Comparison of ENCODE assay signal across 13 cellular contexts in genomic region chr20:50559856-50560623, GRCh38. TPM values are rescaled to one million over a fixed set of nuclear protein-coding genes. Genes with fewer than 3 reads are reported as not detected.
A peak's percentile ranks its signal among the peaks of the same experiment; 100 is the strongest.
DNase-seq lines count a peak whose midpoint lies in the region; ATAC-seq, FAIRE-seq and TF ChIP-seq lines count a peak whose summit lies in the region.
"Had no signal": no experiment of that assay in that cellular context is flagged by ENCODE, and none has a peak within 500 bp of the region (broad histone marks: within the 10 kb centered on the region; RNA-seq: fewer than 3 reads in every experiment).

No MANE protein-coding gene starts in this region.

- no peaks in the 10 kb centered on the region for H4K20me1 ChIP-seq in endothelial cell of umbilical vein (replicated peaks; ENCODE audit: control insufficient read depth, extremely low read depth, insufficient read depth, low read length)

- WGBS in adrenal gland, 4 donors: 78 to 87% (median 86%) methylated on average over 8 of the region's 8 CpGs
- WGBS in prostate gland: 77% methylated on average over 8 of the region's 8 CpGs

- H3K4me1 ChIP-seq in endothelial cell of umbilical vein (ENCODE audit: control insufficient read depth, extremely low read depth, insufficient read depth, low read length): peaks cover 47% of the 10 kb centered on the region
- peaks cover 10 to 40% of the 10 kb centered on the region in 2 donors for H3K4me1 ChIP-seq in adrenal gland (replicated peaks in 1 of 2)
- H3K4me1 ChIP-seq in prostate gland (replicated peaks): no peaks in the 10 kb centered on the region

- dilution Hi-C loops in endothelial cell of umbilical vein (cut with MboI; ENCODE audit: extremely low pct_ligation_motif_present, low sequenced_read_pairs): no loop called here

- H3K4me3 ChIP-seq in endothelial cell of umbilical vein (replicated peaks in 1 of 3; ENCODE audit: insufficient read depth in 1 of 3, low read depth in 1 of 3, low read length in 3 of 3) (no peak overlapping the region), adrenal gland (no peak overlapping the region), prostate gland (no peak overlapping the region)
- H3K4me3 ChIP-seq: pancreas, upper lobe of left lung had no signal

- no peak for FAIRE-seq in endothelial cell of umbilical vein (lab: Jason Lieb, UNC)
- FAIRE-seq: pancreas had no signal

- no peak for DNase-seq in activated naive CD4-positive, alpha-beta T cell treated with anti-CD3 and anti-CD28 coated beads for 36 hours
- no peak for DNase-seq in activated naive CD4-positive, alpha-beta T cell treated with anti-CD3 and anti-CD28 coated beads, Interleukin-2, amount 10 ng/mL, durations not matched to agents 7 days and 5 days
- DNase-seq in T-cell (no peak), endothelial cell of umbilical vein (ENCODE audit: low read depth, low spot score) (no peak), foreskin melanocyte (no peak), adrenal gland (no peak), prostate gland (ENCODE audit: low spot score) (no peak)
- DNase-seq in stimulated activated effector memory CD8-positive, alpha-beta T cell treated with anti-CD3 and anti-CD28 coated beads, Interleukin-12 subunit alpha, Interleukin-12 subunit beta, amount 100 ng/mL, for 72 hours (ENCODE audit: low spot score in 2 of 2): peak in 1 of 2 donors; percentile 48
- DNase-seq: activated CD4-positive, alpha-beta T cell treated with anti-CD3 and anti-CD28 coated beads, Interleukin-2, amount 50 U/mL, for 1 hour; DMS 273 treated with DMSO at 0.1 percent for 48 hours; pancreas; upper lobe of left lung had no signal

- TF ChIP-seq POLR2A in endothelial cell of umbilical vein (IDR thresholded peaks at IDR 0.05; ENCODE audit: low read depth, low read length) (no peak), adrenal gland (IDR thresholded peaks at IDR 0.05) (no peak), prostate gland (IDR thresholded peaks at IDR 0.05) (no peak)

- BruUV-seq in endothelial cell of umbilical vein (replicated peaks; lab: Mats Ljungman, UMichigan): no TSS peak

- H3K27me3 Mint-ChIP-seq in activated naive CD4-positive, alpha-beta T cell treated with anti-CD3 and anti-CD28 coated beads for 36 hours (ENCODE audit: low read depth): no peaks in the 10 kb centered on the region
- H3K27me3 Mint-ChIP-seq in activated naive CD4-positive, alpha-beta T cell treated with anti-CD3 and anti-CD28 coated beads, Interleukin-2, amount 10 ng/mL, durations not matched to agents 7 days and 5 days: no peaks in the 10 kb centered on the region
- H3K27me3 Mint-ChIP-seq in T-cell: no peaks in the 10 kb centered on the region

- no peaks in the 10 kb centered on the region for H3K9me3 Mint-ChIP-seq in activated naive CD4-positive, alpha-beta T cell treated with anti-CD3 and anti-CD28 coated beads for 36 hours
- H3K9me3 Mint-ChIP-seq in activated naive CD4-positive, alpha-beta T cell treated with anti-CD3 and anti-CD28 coated beads, Interleukin-2, amount 10 ng/mL, durations not matched to agents 7 days and 5 days: no peaks in the 10 kb centered on the region
- H3K9me3 Mint-ChIP-seq in T-cell: no peaks in the 10 kb centered on the region
- H3K9me3 Mint-ChIP-seq in stimulated activated effector memory CD8-positive, alpha-beta T cell treated with anti-CD3 and anti-CD28 coated beads, Interleukin-12 subunit alpha, Interleukin-12 subunit beta, amount 100 ng/mL, for 72 hours: no peaks in the 10 kb centered on the region
- H3K9me3 Mint-ChIP-seq: T-helper 1 cell treated with Interleukin-12 subunit alpha and Interleukin-12 subunit beta and Interleukin-4 antibody, amounts not matched to agents 30 μg/mL and 1 μg/mL, for 36 hours had no signal

- no peak overlapping the region for H2AFZ ChIP-seq in endothelial cell of umbilical vein (ENCODE audit: low read depth, low read length)

- intact Hi-C loops in activated naive CD4-positive, alpha-beta T cell treated with anti-CD3 and anti-CD28 coated beads for 36 hours (cut with micrococcal nuclease): loop anchor here (10.0 kb wide), 1 partner anchor 445 kb away; the partner anchor contains the start of gene UBE2V1
- intact Hi-C loops in endothelial cell of umbilical vein (cut with micrococcal nuclease) (no loop called here), adrenal gland (cut with DNase I) (no loop called here), prostate gland (cut with DNase I) (no loop called here)

- peak overlapping the region; percentile 89 for H3K4me3 Mint-ChIP-seq in activated naive CD4-positive, alpha-beta T cell treated with anti-CD3 and anti-CD28 coated beads for 36 hours
- H3K4me3 Mint-ChIP-seq in activated naive CD4-positive, alpha-beta T cell treated with anti-CD3 and anti-CD28 coated beads, Interleukin-2, amount 10 ng/mL, durations not matched to agents 7 days and 5 days: no peak overlapping the region
- H3K4me3 Mint-ChIP-seq in T-cell: no peak overlapping the region
- peak overlapping the region; percentile 75 for H3K4me3 Mint-ChIP-seq in stimulated activated effector memory CD8-positive, alpha-beta T cell treated with anti-CD3 and anti-CD28 coated beads, Interleukin-12 subunit alpha, Interleukin-12 subunit beta, amount 100 ng/mL, for 72 hours

- CTCF ChIA-PET in activated naive CD4-positive, alpha-beta T cell treated with anti-CD3 and anti-CD28 coated beads for 36 hours (lab: Charles Lee): interaction anchor here (0.6 to 2.1 kb wide), 3 partner anchors 9 to 47 kb away, joined by 3 to 12 read pairs (median 5); no protein-coding TSS in a partner anchor
- CTCF ChIA-PET in activated naive CD4-positive, alpha-beta T cell treated with anti-CD3 and anti-CD28 coated beads, Interleukin-2, amount 10 ng/mL, durations not matched to agents 7 days and 5 days (lab: Charles Lee): no interaction called here
- CTCF ChIA-PET in T-cell (lab: Charles Lee): interaction anchor here in 1 of 2 donors (0.7 kb wide), 2 partner anchors 16 to 122 kb away, joined by 3 read pairs; no protein-coding TSS in a partner anchor
- CTCF ChIA-PET in endothelial cell of umbilical vein (lab: Charles Lee): interaction anchor here (2.1 to 11.7 kb wide), 3 partner anchors 13 to 46 kb away, joined by 7 to 99 read pairs (median 25); no protein-coding TSS in a partner anchor

- peaks cover 64% of the 10 kb centered on the region for H3K79me2 ChIP-seq in endothelial cell of umbilical vein (ENCODE audit: control insufficient read depth, insufficient read depth, low read length)

- peaks cover 84% of the 10 kb centered on the region for H3K4me1 Mint-ChIP-seq in activated naive CD4-positive, alpha-beta T cell treated with anti-CD3 and anti-CD28 coated beads for 36 hours (ENCODE audit: low read depth)
- peaks cover 52% of the 10 kb centered on the region for H3K4me1 Mint-ChIP-seq in activated naive CD4-positive, alpha-beta T cell treated with anti-CD3 and anti-CD28 coated beads, Interleukin-2, amount 10 ng/mL, durations not matched to agents 7 days and 5 days
- H3K4me1 Mint-ChIP-seq in T-cell: peaks cover 54 to 74% (median 74%) of the 10 kb centered on the region in 3 donors
- peaks cover 80% of the 10 kb centered on the region for H3K4me1 Mint-ChIP-seq in stimulated activated effector memory CD8-positive, alpha-beta T cell treated with anti-CD3 and anti-CD28 coated beads, Interleukin-12 subunit alpha, Interleukin-12 subunit beta, amount 100 ng/mL, for 72 hours

- ATAC-seq in T-cell (replicated peaks in 1 of 4): no peak
- ATAC-seq in stimulated activated effector memory CD8-positive, alpha-beta T cell treated with anti-CD3 and anti-CD28 coated beads, Interleukin-12 subunit alpha, Interleukin-12 subunit beta, amount 100 ng/mL, for 72 hours: no peak
- ATAC-seq: pancreas had no signal

- no peaks in the 10 kb centered on the region for H3K27me3 ChIP-seq in endothelial cell of umbilical vein (ENCODE audit: control insufficient read depth in 2 of 2, insufficient read depth in 2 of 2, low read length in 2 of 2)
- no peaks in the 10 kb centered on the region for H3K27me3 ChIP-seq in adrenal gland
- H3K27me3 ChIP-seq in prostate gland (replicated peaks; ENCODE audit: insufficient read depth): no peaks in the 10 kb centered on the region
- H3K27me3 ChIP-seq: pancreas, upper lobe of left lung had no signal

- H3K9me1 ChIP-seq in endothelial cell of umbilical vein (replicated peaks; ENCODE audit: control insufficient read depth, extremely low read depth, insufficient read depth, low read length): no peaks in the 10 kb centered on the region

- H3K27ac ChIP-seq in endothelial cell of umbilical vein (ENCODE audit: insufficient read depth, low read depth, low read length) (peak overlapping the region; percentile 84), adrenal gland (peak overlapping the region in 1 of 5 donors; percentile 81), prostate gland (no peak overlapping the region)
- H3K27ac ChIP-seq: pancreas had no signal

- H3K36me3 ChIP-seq in endothelial cell of umbilical vein (ENCODE audit: control insufficient read depth in 2 of 2, extremely low read depth in 1 of 2, insufficient read depth in 2 of 2, low read length in 2 of 2): peaks cover 5 to 9% of the 10 kb centered on the region in 2 experiments
- H3K36me3 ChIP-seq in adrenal gland (replicated peaks in 1 of 2): peaks cover 0 to 19% of the 10 kb centered on the region in 2 donors
- no peaks in the 10 kb centered on the region for H3K36me3 ChIP-seq in prostate gland

- peak overlapping the region; percentile 69 for H3K9ac ChIP-seq in endothelial cell of umbilical vein (replicated peaks; ENCODE audit: extremely low read depth, insufficient read depth, low read length)

- peak overlapping the region; percentile 56 for H3K4me2 ChIP-seq in endothelial cell of umbilical vein (ENCODE audit: insufficient read depth, low read length)

- no peak for TF ChIP-seq CTCF in endothelial cell of umbilical vein (IDR thresholded peaks at IDR 0.05; ENCODE audit: extremely low read depth in 1 of 2, insufficient read depth in 1 of 2, low read depth in 1 of 2, low read length in 2 of 2)
- no peak for TF ChIP-seq CTCF in adrenal gland (IDR thresholded peaks at IDR 0.05)
- no peak for TF ChIP-seq CTCF in prostate gland (IDR thresholded peaks at IDR 0.05)

- peak overlapping the region; percentile 86 for H3K27ac Mint-ChIP-seq in activated naive CD4-positive, alpha-beta T cell treated with anti-CD3 and anti-CD28 coated beads for 36 hours
- no peak overlapping the region for H3K27ac Mint-ChIP-seq in activated naive CD4-positive, alpha-beta T cell treated with anti-CD3 and anti-CD28 coated beads, Interleukin-2, amount 10 ng/mL, durations not matched to agents 7 days and 5 days
- peak overlapping the region; percentile 17 to 36 for H3K27ac Mint-ChIP-seq in T-cell
- peak overlapping the region; percentile 57 for H3K27ac Mint-ChIP-seq in stimulated activated effector memory CD8-positive, alpha-beta T cell treated with anti-CD3 and anti-CD28 coated beads, Interleukin-12 subunit alpha, Interleukin-12 subunit beta, amount 100 ng/mL, for 72 hours

- POLR2A ChIA-PET in T-cell (lab: Charles Lee): interaction anchor here in 1 of 2 donors (0.5 kb wide), 1 partner anchor 27 kb away, joined by 3 read pairs; no protein-coding TSS in a partner anchor
- POLR2A ChIA-PET in endothelial cell of umbilical vein (lab: Charles Lee): no interaction called here

- H3K9me3 ChIP-seq in endothelial cell of umbilical vein (replicated peaks; ENCODE audit: control insufficient read depth, insufficient read depth, low read length) (no peaks in the 10 kb centered on the region), adrenal gland (replicated peaks in 1 of 3) (no peaks in the 10 kb centered on the region), prostate gland (no peaks in the 10 kb centered on the region)
- H3K9me3 ChIP-seq: pancreas, upper lobe of left lung had no signal

- peaks cover 63% of the 10 kb centered on the region for H3K36me3 Mint-ChIP-seq in activated naive CD4-positive, alpha-beta T cell treated with anti-CD3 and anti-CD28 coated beads for 36 hours (ENCODE audit: low read depth)
- peaks cover 61% of the 10 kb centered on the region for H3K36me3 Mint-ChIP-seq in activated naive CD4-positive, alpha-beta T cell treated with anti-CD3 and anti-CD28 coated beads, Interleukin-2, amount 10 ng/mL, durations not matched to agents 7 days and 5 days
- peaks cover 38% of the 10 kb centered on the region for H3K36me3 Mint-ChIP-seq in T-cell
- peaks cover 74% of the 10 kb centered on the region for H3K36me3 Mint-ChIP-seq in stimulated activated effector memory CD8-positive, alpha-beta T cell treated with anti-CD3 and anti-CD28 coated beads, Interleukin-12 subunit alpha, Interleukin-12 subunit beta, amount 100 ng/mL, for 72 hours

RNA-seq across cellular contexts. Expression of gene PTPN1, which starts 49.9 kb away (rescaled TPM):
- 100 to 1,000 TPM; 111 to 119 TPM for total RNA-seq in activated naive CD4-positive, alpha-beta T cell treated with anti-CD3 and anti-CD28 coated beads for 36 hours
- total RNA-seq in T-cell (10 to 100 TPM; 50.7 to 67.9 (median 55.3) TPM), endothelial cell of umbilical vein (57.7 and 64.3 TPM in 2 replicates), adrenal gland (10 to 100 TPM; 31.0 to 49.2 (median 36.3) TPM), prostate gland (10 to 100 TPM; 28.5 to 46.6 TPM)
- polyA plus RNA-seq in endothelial cell of umbilical vein (38.9 and 41.1 TPM in 2 replicates), adrenal gland (10 to 100 TPM; 17.0 to 49.0 (median 24.5) TPM)
- 46.3 and 46.5 TPM in 2 replicates for polyA plus RNA-seq in endothelial cell of umbilical vein (2011; cell fraction: cytosol; rRNA removed)
- polyA plus RNA-seq in endothelial cell of umbilical vein (2011; cell fraction: nucleus; rRNA removed): 67.9 and 82.7 TPM in 2 replicates
- 54.6 and 69.0 TPM in 2 replicates for polyA plus RNA-seq in endothelial cell of umbilical vein (2012)
- polyA minus RNA-seq in endothelial cell of umbilical vein: 38.9 and 47.4 TPM in 2 replicates
- polyA minus RNA-seq in endothelial cell of umbilical vein (2011; cell fraction: cytosol; rRNA and poly(A)+ RNA removed): 14.3 TPM
- 40.9 and 46.0 TPM in 2 replicates for polyA minus RNA-seq in endothelial cell of umbilical vein (2011; cell fraction: nucleus; rRNA and poly(A)+ RNA removed)

Comparison
In these comparisons a context has a peak if more than half of its experiments do, and no peak if none do; other contexts are left out.
1. H3K4me3 Mint-ChIP-seq: peak in activated naive CD4-positive, alpha-beta T cell treated with anti-CD3 and anti-CD28 coated beads for 36 hours (single experiment) and stimulated activated effector memory CD8-positive, alpha-beta T cell treated with anti-CD3 and anti-CD28 coated beads, Interleukin-12 subunit alpha, Interleukin-12 subunit beta, amount 100 ng/mL, for 72 hours (single experiment); none in activated naive CD4-positive, alpha-beta T cell treated with anti-CD3 and anti-CD28 coated beads, Interleukin-2, amount 10 ng/mL, durations not matched to agents 7 days and 5 days (single experiment) and T-cell (0 of 3).